In genomic region chr6:21188505-21189223, GRCh38 we compare ENCODE assay signal across 9 cellular contexts.
DNase-seq lines count a peak whose midpoint lies in the region; ATAC-seq and TF ChIP-seq lines count a peak whose summit lies in the region.
"Had no signal": no experiment of that assay in that cellular context is flagged by ENCODE, and none has a peak within 500 bp of the region (broad histone marks: within the 10 kb centered on the region; RNA-seq: fewer than 3 reads in every experiment).

No MANE protein-coding gene starts in this region.

- TF ChIP-seq CTCF in glutamatergic neuron (IDR thresholded peaks at IDR 0.05; ENCODE audit: partially characterized antibody, unreplicated experiment) = no peak

- peak overlapping the region; percentile 67 for H3K27ac Mint-ChIP-seq in glutamatergic neuron (ENCODE audit: unreplicated experiment)

- H3K27me3 Mint-ChIP-seq in glutamatergic neuron (ENCODE audit: unreplicated experiment) = no peaks in the 10 kb centered on the region

- peak; percentile 58 for DNase-seq in NCI-H446 treated with DMSO at 0.1 percent for 48 hours (lab: John Stamatoyannopoulos, UW)
- DNase-seq in glutamatergic neuron = no peak
- no peak for DNase-seq in SW480 (ENCODE audit: low spot score)
- DNase-seq in LoVo (ENCODE audit: low spot score) = no peak
- no peak for DNase-seq in activated effector memory CD4-positive, alpha-beta T cell treated with anti-CD3 and anti-CD28 coated beads, Interleukin-2, amount 50 U/mL, for 16 hours
- no peak for DNase-seq in T1000 (lab: John Stamatoyannopoulos, UW)
- DNase-seq: left colon had no signal

- no peaks in the 10 kb centered on the region for H3K36me3 Mint-ChIP-seq in glutamatergic neuron (ENCODE audit: unreplicated experiment)

- H3K4me1 Mint-ChIP-seq in glutamatergic neuron (ENCODE audit: low read depth, unreplicated experiment) = peaks cover 36% of the 10 kb centered on the region

- ATAC-seq in GM18502 (IDR thresholded peaks at IDR 0.05; ENCODE audit: poor library complexity, unreplicated experiment) (peak; percentile 79), HG02943 (IDR thresholded peaks at IDR 0.05; ENCODE audit: low read depth, unreplicated experiment) (peak; percentile 78)
- ATAC-seq: left colon had no signal

- no peak overlapping the region for H3K4me3 Mint-ChIP-seq in glutamatergic neuron (ENCODE audit: unreplicated experiment)

- H3K9me3 Mint-ChIP-seq in glutamatergic neuron (ENCODE audit: unreplicated experiment) = peaks cover 3% of the 10 kb centered on the region
